In the genomic region with DNA sequence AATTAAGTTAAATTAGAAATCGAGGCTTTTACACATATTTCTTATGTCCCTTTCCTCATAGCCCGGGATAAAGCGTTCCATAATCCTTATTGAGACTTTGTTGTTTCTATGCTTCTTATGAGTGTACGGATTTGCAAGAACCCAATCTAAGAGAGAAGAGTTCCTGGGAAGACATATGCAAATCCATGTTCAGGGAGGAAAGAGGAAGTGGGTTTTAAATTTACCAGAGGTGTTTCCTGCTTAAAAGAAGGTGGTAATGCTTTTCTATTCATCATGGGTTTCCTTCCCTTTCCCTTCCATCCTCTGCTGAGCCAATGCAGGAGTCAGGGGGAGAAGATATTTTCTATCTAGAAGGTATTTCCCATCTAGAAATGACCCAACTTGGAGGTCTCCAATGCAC, we compare ENCODE assay signal across 26 cellular contexts.
"Had no signal": no experiment of that assay in that cellular context is flagged by ENCODE, and none has a peak within 500 bp of the region (broad histone marks: within the 10 kb centered on the region; RNA-seq: fewer than 3 reads in every experiment).

No MANE protein-coding gene starts in this region.

- H3K27ac ChIP-seq: left lung, lower lobe of right lung, pancreas, prostate gland, sigmoid colon, spleen, suprapubic skin, thoracic aorta, tibial artery, upper lobe of right lung had no signal

- ATAC-seq: left colon; left lung; naive thymus-derived CD8-positive, alpha-beta T cell; pancreas; right cardiac atrium; stimulated activated effector memory CD8-positive, alpha-beta T cell treated with anti-CD3 and anti-CD28 coated beads, Interleukin-12 subunit alpha, Interleukin-12 subunit beta, amount 100 ng/mL, for 72 hours; upper lobe of right lung had no signal

- DNase-seq: hippocampal formation; kidney; left colon; left lung; lower lobe of right lung; mammary epithelial cell; mesenchymal stem cell; naive thymus-derived CD8-positive, alpha-beta T cell; nucleus accumbens; pancreas; posterior cingulate gyrus; retina; right cardiac atrium; sigmoid colon; small intestine; spleen; stimulated activated CD4-positive, alpha-beta T cell treated with anti-CD3 and anti-CD28 coated beads, Interleukin-4, amount 100 ng/mL, for 24 hours; stimulated activated naive CD4-positive, alpha-beta T cell; tibial artery; trophoblast cell; upper lobe of right lung had no signal

- H3K27me3 ChIP-seq: left lung, pancreas, sigmoid colon, suprapubic skin, tibial artery, upper lobe of right lung had no signal

- H3K4me3 ChIP-seq: left lung, lower lobe of right lung, pancreas, prostate gland, sigmoid colon, spleen, suprapubic skin, thoracic aorta, tibial artery, upper lobe of right lung had no signal

- H3K36me3 ChIP-seq: left lung, lower lobe of right lung, pancreas, prostate gland, sigmoid colon, spleen, suprapubic skin, thoracic aorta, tibial artery, upper lobe of right lung had no signal

- H3K9me3 ChIP-seq: left lung, lower lobe of right lung, pancreas, prostate gland, sigmoid colon, spleen, suprapubic skin, thoracic aorta, tibial artery, upper lobe of right lung had no signal

- FAIRE-seq: kidney, pancreas, small intestine, urothelium cell line had no signal

- H3K4me1 ChIP-seq: left lung, lower lobe of right lung, pancreas, prostate gland, sigmoid colon, suprapubic skin, tibial artery, upper lobe of right lung had no signal
